8 cellular contexts compared by ENCODE assay signal in the genomic region with DNA sequence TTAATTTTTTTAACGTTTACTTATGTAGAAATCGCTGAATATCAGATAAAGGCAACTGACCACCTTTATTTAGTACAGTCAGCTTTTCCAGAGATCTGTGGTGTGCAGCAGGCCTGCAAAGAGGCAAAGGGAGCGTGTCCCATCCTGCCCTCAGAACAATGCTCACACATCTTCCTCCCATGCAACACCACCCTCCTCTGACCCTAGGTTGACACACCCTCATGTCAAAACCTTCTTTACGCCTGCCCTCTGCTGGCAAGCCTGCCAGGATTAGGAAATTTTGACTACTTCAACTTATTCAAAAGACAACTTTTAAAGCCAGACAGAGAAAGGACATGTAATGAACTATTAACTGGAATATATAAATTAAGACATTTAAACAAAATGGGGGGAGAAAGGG.
A peak's percentile ranks its signal among the peaks of the same experiment; 100 is the strongest.
DNase-seq lines count a peak whose midpoint lies in the region; ATAC-seq and TF ChIP-seq lines count a peak whose summit lies in the region.

No MANE protein-coding gene starts in this region.

- DNase-seq in NCI-H524 (lab: John Stamatoyannopoulos, UW): peak; percentile 29 to 64
- no peak for DNase-seq in NCI-H524 treated with DMSO at 0.1 percent for 48 hours (lab: John Stamatoyannopoulos, UW)
- peak; percentile 49 for DNase-seq in NCI-H146 (lab: John Stamatoyannopoulos, UW)
- DNase-seq in activated CD4-positive, CD25-positive, alpha-beta regulatory T cell treated with anti-CD3 and anti-CD28 coated beads, Interleukin-2, amount 50 U/mL, for 72 hours: peak; percentile 53
- peak in 7 of 10 donors; percentile 35 to 72 (median 62) for DNase-seq in dorsolateral prefrontal cortex
- no peak for DNase-seq in mesothelial cell of epicardium (ENCODE audit: low spot score in 2 of 2, unreplicated experiment in 2 of 2)
- peak; percentile 77 for DNase-seq in stimulated activated naive CD8-positive, alpha-beta T cell treated with anti-CD3 and anti-CD28 coated beads, Interleukin-15, Interleukin-2, amounts not matched to agents 100 U/mL and 50 U/mL, for 24 hours

- peak overlapping the region; percentile 95 for H3K27ac Mint-ChIP-seq in mesothelial cell of epicardium

- intact Hi-C loops in dorsolateral prefrontal cortex (cut with DNase I): loop anchor here (5.0 to 10.0 kb wide), 4 partner anchors 47 to 518 kb away; no protein-coding TSS in a partner anchor

- peak overlapping the region in 34 of 59 donors; percentile 8 to 78 (median 52) for H3K27ac ChIP-seq in dorsolateral prefrontal cortex

- peaks cover 63% of the 10 kb centered on the region for H3K4me1 Mint-ChIP-seq in mesothelial cell of epicardium

- no peaks in the 10 kb centered on the region for H3K36me3 Mint-ChIP-seq in mesothelial cell of epicardium

- no peak overlapping the region for H3K4me3 Mint-ChIP-seq in mesothelial cell of epicardium

- H3K27me3 ChIP-seq in dorsolateral prefrontal cortex: no peaks in the 10 kb centered on the region

- peak; percentile 23 to 88 (median 61) for TF ChIP-seq CTCF in dorsolateral prefrontal cortex (IDR thresholded peaks at IDR 0.05 in 54 of 56, conservative IDR thresholded peaks at IDR 0.05 in 2 of 56; ENCODE audit: low read depth in 1 of 56, partially characterized antibody in 56 of 56)
- TF ChIP-seq CTCF in mesothelial cell of epicardium (IDR thresholded peaks at IDR 0.05; ENCODE audit: unreplicated experiment): peak; percentile 23

- ATAC-seq in stimulated activated naive CD8-positive, alpha-beta T cell treated with anti-CD3 and anti-CD28 coated beads, Interleukin-15, Interleukin-2, amounts not matched to agents 100 U/mL and 50 U/mL, for 24 hours: peak; percentile 64
- no peak for ATAC-seq in GM21381 (IDR thresholded peaks at IDR 0.05; ENCODE audit: unreplicated experiment)

- no peak overlapping the region for H3K4me3 ChIP-seq in dorsolateral prefrontal cortex

- no peaks in the 10 kb centered on the region for H3K27me3 Mint-ChIP-seq in mesothelial cell of epicardium (ENCODE audit: low read depth)

- H3K9me3 Mint-ChIP-seq in mesothelial cell of epicardium: no peaks in the 10 kb centered on the region

Comparison
In these comparisons a context has a peak if more than half of its experiments do, and no peak if none do; other contexts are left out.
1. DNase-seq: peak in NCI-H524 (2 of 2), NCI-H146 (single experiment), activated CD4-positive, CD25-positive, alpha-beta regulatory T cell treated with anti-CD3 and anti-CD28 coated beads, Interleukin-2, amount 50 U/mL, for 72 hours (single experiment), dorsolateral prefrontal cortex (7 of 10) and stimulated activated naive CD8-positive, alpha-beta T cell treated with anti-CD3 and anti-CD28 coated beads, Interleukin-15, Interleukin-2, amounts not matched to agents 100 U/mL and 50 U/mL, for 24 hours (single experiment); none in NCI-H524 treated with DMSO at 0.1 percent for 48 hours (single experiment) and mesothelial cell of epicardium (0 of 2).